ENCODE assay signal across 11 cellular contexts in the genomic region with DNA sequence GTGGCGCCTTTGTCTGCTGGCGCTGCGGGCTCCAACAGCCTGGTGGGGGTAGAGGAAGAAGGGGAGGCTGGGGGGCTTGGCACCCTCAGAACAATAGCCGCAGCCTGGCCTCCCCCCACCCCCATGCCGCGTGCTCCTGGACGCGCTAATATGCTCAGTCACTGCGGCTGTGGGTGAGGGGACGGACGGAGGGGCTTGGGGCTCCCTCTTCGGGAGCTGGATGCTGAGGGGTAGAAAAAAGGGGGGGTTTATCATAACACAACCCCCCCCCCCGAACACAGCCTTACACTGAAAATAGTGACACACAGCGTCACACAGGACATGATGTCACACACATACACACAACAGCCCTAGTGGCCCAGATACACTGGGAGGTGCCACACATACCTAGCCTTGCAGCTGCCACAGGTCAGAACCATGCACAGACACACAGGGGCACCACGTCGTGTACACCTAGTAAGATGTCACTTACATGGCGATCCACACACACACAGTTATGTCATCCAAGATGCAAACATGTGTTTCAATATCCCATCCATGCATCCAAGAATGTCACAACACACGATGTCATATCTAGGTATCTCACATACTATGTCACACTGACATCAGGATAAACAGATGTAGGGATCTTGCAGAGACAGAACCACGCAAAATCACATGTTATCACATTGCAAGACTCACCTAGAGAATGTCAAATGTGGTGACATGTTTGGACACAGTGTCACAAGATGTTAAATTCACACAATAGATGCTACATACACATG. TPM values are rescaled to one million over a fixed set of nuclear protein-coding genes. Genes with fewer than 3 reads are reported as not detected.
DNase-seq lines count a peak whose midpoint lies in the region; ATAC-seq, FAIRE-seq and TF ChIP-seq lines count a peak whose summit lies in the region.
"Had no signal": no experiment of that assay in that cellular context is flagged by ENCODE, and none has a peak within 500 bp of the region (broad histone marks: within the 10 kb centered on the region; RNA-seq: fewer than 3 reads in every experiment).

No MANE protein-coding gene starts in this region.

- H3K79me2 ChIP-seq in HCT116 (ENCODE audit: insufficient read depth, low read length): peaks cover 36% of the 10 kb centered on the region; the same call in 1 of the 2 replicates

- TF ChIP-seq CTCF in HCT116 (IDR thresholded peaks at IDR 0.05 in 2 of 3, conservative IDR thresholded peaks at IDR 0.05 in 1 of 3; ENCODE audit: borderline replicate concordance in 1 of 3, insufficient read depth in 1 of 3, low read depth in 2 of 3, low read length in 2 of 3): no peak

- H3K27ac Mint-ChIP-seq in CD4-positive, CD25-positive, alpha-beta regulatory T cell: no peak overlapping the region
- H3K27ac Mint-ChIP-seq in activated CD4-positive, alpha-beta memory T cell treated with anti-CD3 and anti-CD28 coated beads, Interleukin-2, amount 10 ng/mL, durations not matched to agents 7 days and 5 days: no peak overlapping the region
- H3K27ac Mint-ChIP-seq in immature natural killer cell: no peak overlapping the region

- FAIRE-seq in GM12892 (lab: Jason Lieb, UNC): no peak
- FAIRE-seq: GM18507 had no signal

- no peaks in the 10 kb centered on the region for H3K36me3 Mint-ChIP-seq in CD4-positive, CD25-positive, alpha-beta regulatory T cell
- H3K36me3 Mint-ChIP-seq in activated CD4-positive, alpha-beta memory T cell treated with anti-CD3 and anti-CD28 coated beads, Interleukin-2, amount 10 ng/mL, durations not matched to agents 7 days and 5 days (ENCODE audit: low read depth): no peaks in the 10 kb centered on the region
- peaks cover 0 to 5% (median 0%) of the 10 kb centered on the region in 3 donors for H3K36me3 Mint-ChIP-seq in immature natural killer cell

- peaks cover 36% of the 10 kb centered on the region for H3K4me1 ChIP-seq in CD4-positive, CD25-positive, alpha-beta regulatory T cell (ENCODE audit: control insufficient read depth, insufficient read depth, low read length, poor library complexity, severe bottlenecking)
- H3K4me1 ChIP-seq in HCT116 (ENCODE audit: control insufficient read depth in 1 of 2, insufficient read depth in 2 of 2, low read length in 2 of 2): peaks cover 38 to 68% of the 10 kb centered on the region in 2 experiments
- H3K4me1 ChIP-seq: foreskin keratinocyte had no signal

- H3K36me3 ChIP-seq in CD4-positive, CD25-positive, alpha-beta regulatory T cell (ENCODE audit: control insufficient read depth, insufficient read depth, low read length): no peaks in the 10 kb centered on the region
- peaks cover 5 to 6% of the 10 kb centered on the region in 2 experiments; a peak in 1 of 4 replicates for H3K36me3 ChIP-seq in HCT116 (ENCODE audit: control insufficient read depth in 1 of 2, insufficient read depth in 2 of 2, low read length in 2 of 2)

- POLR2A ChIA-PET in HCT116 (lab: Charles Lee): no interaction called here
- POLR2A ChIA-PET in activated CD4-positive, alpha-beta memory T cell treated with anti-CD3 and anti-CD28 coated beads, Interleukin-2, amount 10 ng/mL, durations not matched to agents 7 days and 5 days (lab: Charles Lee): interaction anchor here (1.0 kb wide), 1 partner anchor 61 kb away, joined by 3 read pairs; no protein-coding TSS in a partner anchor

- H3K27me3 ChIP-seq in CD4-positive, CD25-positive, alpha-beta regulatory T cell (ENCODE audit: control insufficient read depth, insufficient read depth, low read length): peaks cover 38% of the 10 kb centered on the region
- H3K27me3 ChIP-seq in HCT116 (ENCODE audit: insufficient read depth, low read length): no peaks in the 10 kb centered on the region

- TF ChIP-seq POLR2A in HCT116 (IDR thresholded peaks at IDR 0.05; ENCODE audit: borderline replicate concordance, extremely low read depth, insufficient read depth, insufficient read length) (no peak), GM12892 (IDR thresholded peaks at IDR 0.05; ENCODE audit: low read depth, low read length) (no peak)

- peak overlapping the region; percentile 88 for H3K9ac ChIP-seq in HCT116 (ENCODE audit: low read length)

- no peak overlapping the region for H3K4me3 ChIP-seq in CD4-positive, CD25-positive, alpha-beta regulatory T cell (ENCODE audit: low read depth, low read length)
- peak overlapping the region; percentile 61 to 88 for H3K4me3 ChIP-seq in HCT116 (replicated peaks in 1 of 2; ENCODE audit: low read depth in 1 of 2, low read length in 2 of 2)

- intact Hi-C loops in HCT116 (cut with micrococcal nuclease): loop anchor here (5.0 kb wide), 2 partner anchors 37 to 122 kb away; partner anchors contain the start of genes PRDX2 and THSD8

- H3K4me2 ChIP-seq in HCT116 (ENCODE audit: low read length): peak overlapping the region; percentile 91

- no peak overlapping the region for H3K27ac ChIP-seq in CD4-positive, CD25-positive, alpha-beta regulatory T cell (ENCODE audit: insufficient read depth, low read length, poor library complexity, severe bottlenecking)
- peak overlapping the region; percentile 69 for H3K27ac ChIP-seq in HCT116 (ENCODE audit: low read depth, low read length)
- H3K27ac ChIP-seq: foreskin keratinocyte had no signal

- no peaks in the 10 kb centered on the region for H3K9me3 ChIP-seq in CD4-positive, CD25-positive, alpha-beta regulatory T cell (ENCODE audit: control insufficient read depth in 2 of 2, low read length in 2 of 2)
- H3K9me3 ChIP-seq in HCT116 (ENCODE audit: control insufficient read depth in 1 of 2, insufficient read depth in 1 of 2, low read depth in 1 of 2, low read length in 2 of 2): no peaks in the 10 kb centered on the region

- H2AFZ ChIP-seq in HCT116 (ENCODE audit: low read depth, low read length, poor library complexity, severe bottlenecking): no peak overlapping the region

- DNase-seq in CD4-positive, CD25-positive, alpha-beta regulatory T cell: peak in 2 of 3 donors; percentile 38 to 63
- no peak for DNase-seq in HCT116 (ENCODE audit: low read depth, low spot score)
- DNase-seq in activated CD4-positive, alpha-beta memory T cell treated with anti-CD3 and anti-CD28 coated beads, Interleukin-2, amount 10 ng/mL, durations not matched to agents 7 days and 5 days: peak; percentile 39
- no peak for DNase-seq in immature natural killer cell
- DNase-seq in NCI-H187 treated with DMSO at 0.1 percent for 48 hours (lab: John Stamatoyannopoulos, UW): no peak
- no peak for DNase-seq in NCI-H345 treated with DMSO at 0.1 percent for 48 hours (lab: John Stamatoyannopoulos, UW; ENCODE audit: unreplicated experiment)
- DNase-seq in GM12892 (ENCODE audit: insufficient read length): no peak
- DNase-seq: foreskin keratinocyte had no signal

- H3K4me3 Mint-ChIP-seq in CD4-positive, CD25-positive, alpha-beta regulatory T cell: peak overlapping the region; percentile 44 to 73 (median 67)
- H3K4me3 Mint-ChIP-seq in activated CD4-positive, alpha-beta memory T cell treated with anti-CD3 and anti-CD28 coated beads, Interleukin-2, amount 10 ng/mL, durations not matched to agents 7 days and 5 days: peak overlapping the region; percentile 51
- H3K4me3 Mint-ChIP-seq in immature natural killer cell: peak overlapping the region; percentile 41 to 77 (median 61)

- H3K9me3 Mint-ChIP-seq in CD4-positive, CD25-positive, alpha-beta regulatory T cell: peaks cover 0 to 9% (median 0%) of the 10 kb centered on the region in 7 donors
- H3K9me3 Mint-ChIP-seq in activated CD4-positive, alpha-beta memory T cell treated with anti-CD3 and anti-CD28 coated beads, Interleukin-2, amount 10 ng/mL, durations not matched to agents 7 days and 5 days: no peaks in the 10 kb centered on the region
- peaks cover 0 to 2% (median 0%) of the 10 kb centered on the region in 6 donors for H3K9me3 Mint-ChIP-seq in immature natural killer cell

- no peaks in the 10 kb centered on the region for H4K20me1 ChIP-seq in HCT116 (ENCODE audit: insufficient read depth)

- RAD21 ChIA-PET in HCT116 (lab: Charles Lee; ENCODE audit: low non-redundant PET in 1 of 2, low total read pairs in 2 of 2, uncharacterized antibody in 2 of 2, unreplicated experiment in 2 of 2): interaction anchor here in 1 of 2 experiments (0.7 kb wide), 1 partner anchor 171 kb away, joined by 7 read pairs; no protein-coding TSS in a partner anchor

- H3K9me2 ChIP-seq in HCT116 (ENCODE audit: insufficient read depth): no peaks in the 10 kb centered on the region

- H3K27me3 Mint-ChIP-seq in CD4-positive, CD25-positive, alpha-beta regulatory T cell: peaks cover 86% of the 10 kb centered on the region
- H3K27me3 Mint-ChIP-seq in activated CD4-positive, alpha-beta memory T cell treated with anti-CD3 and anti-CD28 coated beads, Interleukin-2, amount 10 ng/mL, durations not matched to agents 7 days and 5 days: peaks cover 74% of the 10 kb centered on the region
- peaks cover 34 to 53% (median 35%) of the 10 kb centered on the region in 3 donors for H3K27me3 Mint-ChIP-seq in immature natural killer cell (ENCODE audit: low read depth in 3 of 3)

- BruUV-seq in HCT116 (replicated peaks; lab: Mats Ljungman, UMichigan): TSS peak; percentile 24

- peaks cover 0 to 53% (median 24%) of the 10 kb centered on the region in 4 donors for H3K4me1 Mint-ChIP-seq in CD4-positive, CD25-positive, alpha-beta regulatory T cell
- H3K4me1 Mint-ChIP-seq in activated CD4-positive, alpha-beta memory T cell treated with anti-CD3 and anti-CD28 coated beads, Interleukin-2, amount 10 ng/mL, durations not matched to agents 7 days and 5 days: peaks cover 40% of the 10 kb centered on the region
- peaks cover 39% of the 10 kb centered on the region in 2 donors for H3K4me1 Mint-ChIP-seq in immature natural killer cell

- ATAC-seq in CD4-positive, CD25-positive, alpha-beta regulatory T cell (ENCODE audit: low read depth in 2 of 2): peak; percentile 44 to 47
- no peak for ATAC-seq in HCT116
- ATAC-seq in HG03378 (IDR thresholded peaks at IDR 0.05; ENCODE audit: unreplicated experiment): no peak

- TF ChIP-seq RAD21 in HCT116 (IDR thresholded peaks at IDR 0.05; ENCODE audit: low read depth): no peak

- CTCF ChIA-PET in HCT116 (lab: Charles Lee): interaction anchor here (1.0 kb wide), 1 partner anchor 9 kb away, joined by 3 read pairs; no protein-coding TSS in a partner anchor
- CTCF ChIA-PET in activated CD4-positive, alpha-beta memory T cell treated with anti-CD3 and anti-CD28 coated beads, Interleukin-2, amount 10 ng/mL, durations not matched to agents 7 days and 5 days (lab: Charles Lee): interaction anchor here (0.8 kb wide), 1 partner anchor 74 kb away, joined by 3 read pairs; no protein-coding TSS in a partner anchor

RNA-seq across cellular contexts. Expression of gene MAST1, which starts 0.8 kb away (rescaled TPM):
- total RNA-seq in CD4-positive, CD25-positive, alpha-beta regulatory T cell: 0.94 TPM
- polyA plus RNA-seq in CD4-positive, CD25-positive, alpha-beta regulatory T cell: 1 to 10 TPM in 1 of 4 donors, under 1 TPM in 2, not detected in 1; 0.05 to 1.8 (median 0.52) TPM
- total RNA-seq in HCT116 (2021; ENCODE audit: unreplicated experiment): 28.9 TPM
- 30.8 and 32.0 TPM in 2 replicates for polyA plus RNA-seq in HCT116 (2012)
- 1 to 10 TPM; 1.1 to 2.1 TPM for total RNA-seq in activated CD4-positive, alpha-beta memory T cell treated with anti-CD3 and anti-CD28 coated beads, Interleukin-2, amount 10 ng/mL, durations not matched to agents 7 days and 5 days
- polyA plus RNA-seq in immature natural killer cell: under 1 TPM in 2 of 3 donors, not detected in 1; 0.28 TPM
- 1.1 TPM for polyA plus RNA-seq in GM12892 (2012; ENCODE audit: missing spikeins)

RNA-seq across cellular contexts. Expression of gene RTBDN, which starts 4.7 kb away (rescaled TPM):
- total RNA-seq in CD4-positive, CD25-positive, alpha-beta regulatory T cell: not detected
- not detected for polyA plus RNA-seq in CD4-positive, CD25-positive, alpha-beta regulatory T cell
- total RNA-seq in HCT116 (2021; ENCODE audit: unreplicated experiment): 25.1 TPM
- 21.9 and 23.4 TPM in 2 replicates for polyA plus RNA-seq in HCT116 (2012)
- total RNA-seq in activated CD4-positive, alpha-beta memory T cell treated with anti-CD3 and anti-CD28 coated beads, Interleukin-2, amount 10 ng/mL, durations not matched to agents 7 days and 5 days: not detected
- not detected for polyA plus RNA-seq in immature natural killer cell
- not detected for polyA plus RNA-seq in GM12892 (2012; ENCODE audit: missing spikeins)
- total RNA-seq: activated CD8-positive, alpha-beta memory T cell treated with anti-CD3 and anti-CD28 coated beads for 36 hours; foreskin keratinocyte had no signal
- polyA plus RNA-seq: foreskin keratinocyte had no signal

RNA-seq across cellular contexts. Expression of gene RNASEH2A, which starts 32.7 kb away (rescaled TPM):
- 4.7 TPM for total RNA-seq in CD4-positive, CD25-positive, alpha-beta regulatory T cell
- 10 to 100 TPM; 18.7 to 27.5 (median 23.4) TPM for polyA plus RNA-seq in CD4-positive, CD25-positive, alpha-beta regulatory T cell
- 54.5 TPM for total RNA-seq in HCT116 (2021; ENCODE audit: unreplicated experiment)
- polyA plus RNA-seq in HCT116 (2012): 71.2 and 79.4 TPM in 2 replicates
- total RNA-seq in activated CD4-positive, alpha-beta memory T cell treated with anti-CD3 and anti-CD28 coated beads, Interleukin-2, amount 10 ng/mL, durations not matched to agents 7 days and 5 days: 10 to 100 TPM; 34.8 to 38.4 TPM
- 10 to 100 TPM; 27.7 to 45.4 (median 37.5) TPM for polyA plus RNA-seq in immature natural killer cell
- 33.0 TPM for polyA plus RNA-seq in GM12892 (2012; ENCODE audit: missing spikeins)

RNA-seq across cellular contexts. Expression of gene THSD8, which starts 37.2 kb away (rescaled TPM):
- 2.8 TPM for total RNA-seq in CD4-positive, CD25-positive, alpha-beta regulatory T cell
- 10 to 100 TPM in 1 of 4 donors, 1 to 10 TPM in 1, under 1 TPM in 1, not detected in 1; 0.66 to 13.9 (median 4.8) TPM for polyA plus RNA-seq in CD4-positive, CD25-positive, alpha-beta regulatory T cell
- total RNA-seq in HCT116 (2021; ENCODE audit: unreplicated experiment): 33.3 TPM
- 22.1 and 29.4 TPM in 2 replicates for polyA plus RNA-seq in HCT116 (2012)
- 10 to 100 TPM; 19.2 to 25.5 TPM for total RNA-seq in activated CD4-positive, alpha-beta memory T cell treated with anti-CD3 and anti-CD28 coated beads, Interleukin-2, amount 10 ng/mL, durations not matched to agents 7 days and 5 days
- polyA plus RNA-seq in immature natural killer cell: 10 to 100 TPM in 1 of 3 donors, 1 to 10 TPM in 2; 3.0 to 11.0 (median 4.5) TPM
- polyA plus RNA-seq in GM12892 (2012; ENCODE audit: missing spikeins): 16.1 TPM

RNA-seq across cellular contexts. Expression of gene PRDX2, which starts 37.5 kb away (rescaled TPM):
- total RNA-seq in CD4-positive, CD25-positive, alpha-beta regulatory T cell: 74.0 TPM
- 100 to 1,000 TPM; 326 to 380 (median 341) TPM for polyA plus RNA-seq in CD4-positive, CD25-positive, alpha-beta regulatory T cell
- total RNA-seq in HCT116 (2021; ENCODE audit: unreplicated experiment): 387 TPM
- 529 and 594 TPM in 2 replicates for polyA plus RNA-seq in HCT116 (2012)
- 100 to 1,000 TPM; 234 to 240 TPM for total RNA-seq in activated CD4-positive, alpha-beta memory T cell treated with anti-CD3 and anti-CD28 coated beads, Interleukin-2, amount 10 ng/mL, durations not matched to agents 7 days and 5 days
- 100 to 1,000 TPM; 157 to 165 (median 159) TPM for polyA plus RNA-seq in immature natural killer cell
- 219 TPM for polyA plus RNA-seq in GM12892 (2012; ENCODE audit: missing spikeins)

Comparison
In these comparisons a context has a peak if more than half of its experiments do, and no peak if none do; other contexts are left out.
1. ATAC-seq: peak in CD4-positive, CD25-positive, alpha-beta regulatory T cell (2 of 2); none in HCT116 (single experiment) and HG03378 (single experiment).
2. DNase-seq: peak in CD4-positive, CD25-positive, alpha-beta regulatory T cell (2 of 3) and activated CD4-positive, alpha-beta memory T cell treated with anti-CD3 and anti-CD28 coated beads, Interleukin-2, amount 10 ng/mL, durations not matched to agents 7 days and 5 days (single experiment); none in HCT116 (single experiment), immature natural killer cell (0 of 3), NCI-H187 treated with DMSO at 0.1 percent for 48 hours (single experiment), NCI-H345 treated with DMSO at 0.1 percent for 48 hours (single experiment) and GM12892 (single experiment).
3. RNA of gene RTBDN, which starts 4.7 kb away (total RNA-seq): 25.1 TPM in HCT116 (single experiment); not detected in CD4-positive, CD25-positive, alpha-beta regulatory T cell (single experiment) and not detected in activated CD4-positive, alpha-beta memory T cell treated with anti-CD3 and anti-CD28 coated beads, Interleukin-2, amount 10 ng/mL, durations not matched to agents 7 days and 5 days; every median in the first group is over 10 times any median in the second.
4. Peak in every context shown above with its lines, with median percentiles within 50 percentile points of each other: H3K4me3 Mint-ChIP-seq.